Comparison of ENCODE assay signal across 13 cellular contexts in genomic region chr17:59696682-59697277, GRCh38. TPM values are rescaled to one million over a fixed set of nuclear protein-coding genes. Genes with fewer than 3 reads are reported as not detected.
DNase-seq lines count a peak whose midpoint lies in the region; ATAC-seq and TF ChIP-seq lines count a peak whose summit lies in the region.
"Had no signal": no experiment of that assay in that cellular context is flagged by ENCODE, and none has a peak within 500 bp of the region (broad histone marks: within the 10 kb centered on the region; RNA-seq: fewer than 3 reads in every experiment).

No MANE protein-coding gene starts in this region.

- no peak for DNase-seq in CD4-positive, alpha-beta T cell
- DNase-seq in activated B cell treated with CpG ODN at 0.5 μM for 24 hours (no peak), naive B cell (no peak), iPS-NIHi11 (ENCODE audit: low spot score) (no peak), NCI-H2196 (lab: John Stamatoyannopoulos, UW; ENCODE audit: unreplicated experiment) (no peak), NCI-H446 treated with DMSO at 0.1 percent for 48 hours (lab: John Stamatoyannopoulos, UW) (no peak)
- DNase-seq: activated naive CD8-positive, alpha-beta T cell treated with anti-CD3 and anti-CD28 coated beads, Interleukin-2, amount 10 ng/mL, durations not matched to agents 7 days and 5 days; GOT3; right cardiac atrium had no signal

- no peaks in the 10 kb centered on the region for H3K27me3 Mint-ChIP-seq in CD4-positive, alpha-beta T cell
- H3K27me3 Mint-ChIP-seq in activated B cell treated with CpG ODN at 0.5 μM for 24 hours (no peaks in the 10 kb centered on the region), naive B cell (no peaks in the 10 kb centered on the region)
- H3K27me3 Mint-ChIP-seq: activated naive CD8-positive, alpha-beta T cell treated with anti-CD3 and anti-CD28 coated beads, Interleukin-2, amount 10 ng/mL, durations not matched to agents 7 days and 5 days had no signal

- no peaks in the 10 kb centered on the region for H3K9me3 Mint-ChIP-seq in CD4-positive, alpha-beta T cell
- no peaks in the 10 kb centered on the region for H3K9me3 Mint-ChIP-seq in activated B cell treated with CpG ODN at 0.5 μM for 24 hours
- H3K9me3 Mint-ChIP-seq in naive B cell = no peaks in the 10 kb centered on the region
- H3K9me3 Mint-ChIP-seq: activated naive CD8-positive, alpha-beta T cell treated with anti-CD3 and anti-CD28 coated beads, Interleukin-2, amount 10 ng/mL, durations not matched to agents 7 days and 5 days had no signal

- H3K4me3 Mint-ChIP-seq in CD4-positive, alpha-beta T cell = no peak overlapping the region
- H3K4me3 Mint-ChIP-seq in activated B cell treated with CpG ODN at 0.5 μM for 24 hours (no peak overlapping the region), naive B cell (no peak overlapping the region)
- H3K4me3 Mint-ChIP-seq: activated naive CD8-positive, alpha-beta T cell treated with anti-CD3 and anti-CD28 coated beads, Interleukin-2, amount 10 ng/mL, durations not matched to agents 7 days and 5 days had no signal

- intact Hi-C loops in CD4-positive, alpha-beta T cell (cut with DNase I, micrococcal nuclease) = no loop called here
- intact Hi-C loops in activated B cell treated with CpG ODN at 0.5 μM for 24 hours (cut with micrococcal nuclease) = loop anchor here (1.0 kb wide), 1 partner anchor 11 kb away; the partner anchor contains the start of genes PTRH2 and VMP1

- peaks cover 47% of the 10 kb centered on the region for H3K4me1 Mint-ChIP-seq in CD4-positive, alpha-beta T cell (ENCODE audit: low read depth)
- peaks cover 23% of the 10 kb centered on the region for H3K4me1 Mint-ChIP-seq in activated B cell treated with CpG ODN at 0.5 μM for 24 hours
- H3K4me1 Mint-ChIP-seq in naive B cell = peaks cover 23 to 41% (median 24%) of the 10 kb centered on the region in 3 donors

- no peak overlapping the region for H3K27ac ChIP-seq in CD4-positive, alpha-beta T cell (ENCODE audit: low read depth, low read length)
- H3K27ac ChIP-seq: C4-2B, coronary artery had no signal

- peak; percentile 21 for TF ChIP-seq POLR2A in GM18951 (IDR thresholded peaks at IDR 0.05; ENCODE audit: extremely low read depth, insufficient read depth, insufficient read length)

- TF ChIP-seq CTCF in CD4-positive, alpha-beta T cell (IDR thresholded peaks at IDR 0.05) = no peak
- TF ChIP-seq CTCF in activated B cell treated with CpG ODN at 0.5 μM for 24 hours (IDR thresholded peaks at IDR 0.05) = no peak

- H3K36me3 Mint-ChIP-seq in CD4-positive, alpha-beta T cell (ENCODE audit: low read depth) = peaks cover 88% of the 10 kb centered on the region
- peaks cover 91% of the 10 kb centered on the region for H3K36me3 Mint-ChIP-seq in activated B cell treated with CpG ODN at 0.5 μM for 24 hours (ENCODE audit: low read depth)
- H3K36me3 Mint-ChIP-seq in naive B cell = peaks cover 0 to 7% of the 10 kb centered on the region in 2 donors

- peak overlapping the region; percentile 56 for H3K27ac Mint-ChIP-seq in CD4-positive, alpha-beta T cell
- H3K27ac Mint-ChIP-seq in activated B cell treated with CpG ODN at 0.5 μM for 24 hours = peak overlapping the region; percentile 16
- H3K27ac Mint-ChIP-seq in naive B cell = peak overlapping the region in 4 of 6 donors; percentile 16 to 70 (median 60)
- H3K27ac Mint-ChIP-seq: activated naive CD8-positive, alpha-beta T cell treated with anti-CD3 and anti-CD28 coated beads, Interleukin-2, amount 10 ng/mL, durations not matched to agents 7 days and 5 days had no signal

- H3K27me3 ChIP-seq in CD4-positive, alpha-beta T cell (ENCODE audit: control insufficient read depth, insufficient read depth, low read length) = no peaks in the 10 kb centered on the region

- POLR2A ChIA-PET in CD4-positive, alpha-beta T cell (lab: Charles Lee) = no interaction called here
- POLR2A ChIA-PET in activated B cell treated with CpG ODN at 0.5 μM for 24 hours (lab: Charles Lee) = interaction anchor here (0.9 kb wide), 1 partner anchor 10 kb away, joined by 3 read pairs; the partner anchor contains the start of gene PTRH2

- CTCF ChIA-PET in CD4-positive, alpha-beta T cell (lab: Charles Lee) = no interaction called here
- CTCF ChIA-PET in activated B cell treated with CpG ODN at 0.5 μM for 24 hours (lab: Charles Lee) = no interaction called here

- no peaks in the 10 kb centered on the region for H3K9me3 ChIP-seq in CD4-positive, alpha-beta T cell (ENCODE audit: control insufficient read depth, low read length)

- in situ Hi-C loops in GM18951 (cut with MboI; ENCODE audit: low sequenced_read_pairs, unreplicated experiment) = no loop called here

- no peak for ATAC-seq in CD4-positive, alpha-beta T cell (ENCODE audit: poor library complexity)
- no peak for ATAC-seq in activated B cell treated with CpG ODN at 0.5 μM for 24 hours (ENCODE audit: low read depth)
- ATAC-seq in naive B cell (ENCODE audit: low read depth in 2 of 2) = no peak
- no peak for ATAC-seq in HG02981 (IDR thresholded peaks at IDR 0.05; ENCODE audit: unreplicated experiment)
- ATAC-seq: right cardiac atrium had no signal

RNA-seq across cellular contexts. Expression of gene PTRH2, which starts 10.4 kb away (rescaled TPM):
- total RNA-seq in CD4-positive, alpha-beta T cell = 1 to 10 TPM; 6.5 to 7.3 TPM
- total RNA-seq in activated B cell treated with CpG ODN at 0.5 μM for 24 hours = 27.0 and 29.9 TPM in 2 replicates
- polyA plus RNA-seq in naive B cell (ENCODE audit: low read depth in 6 of 6) = 10 to 100 TPM in 5 of 6 donors, 1 to 10 TPM in 1; 7.0 to 18.6 (median 17.3) TPM

RNA-seq across cellular contexts. Expression of gene VMP1, which starts 10.7 kb away (rescaled TPM):
- 10 to 100 TPM; 73.6 to 81.1 TPM for total RNA-seq in CD4-positive, alpha-beta T cell
- 158 and 176 TPM in 2 replicates for total RNA-seq in activated B cell treated with CpG ODN at 0.5 μM for 24 hours
- 10 to 100 TPM; 37.2 to 73.1 (median 45.1) TPM for polyA plus RNA-seq in naive B cell (ENCODE audit: low read depth in 6 of 6)
